In genomic region chr14:104689620-104690265, GRCh38 we compare ENCODE assay signal across 8 cellular contexts. TPM values are rescaled to one million over a fixed set of nuclear protein-coding genes. Genes with fewer than 3 reads are reported as not detected.
DNase-seq lines count a peak whose midpoint lies in the region; ATAC-seq and TF ChIP-seq lines count a peak whose summit lies in the region.

No MANE protein-coding gene starts in this region.

- H3K27ac Mint-ChIP-seq in natural killer cell treated with Interleukin-12 subunit alpha and Interleukin-12 subunit beta and Interleukin-15 and Interleukin-18, amount 100 ng/mL, for 72 hours: no peak overlapping the region

- TF ChIP-seq CTCF in Peyer's patch (IDR thresholded peaks at IDR 0.05): peak in 1 of 6 experiments; percentile 24

- DNase-seq in Peyer's patch: no peak
- DNase-seq in natural killer cell treated with Interleukin-12 subunit alpha and Interleukin-12 subunit beta and Interleukin-15 and Interleukin-18, amount 100 ng/mL, for 72 hours (ENCODE audit: low spot score): no peak
- DNase-seq in activated effector memory CD4-positive, alpha-beta T cell treated with anti-CD3 and anti-CD28 coated beads, Interleukin-2, amount 50 U/mL, for 16 hours: no peak
- no peak for DNase-seq in GM19238 (ENCODE audit: insufficient read length, low spot score)
- no peak for DNase-seq in NCI-H2227 treated with DMSO at 0.1 percent for 48 hours (lab: John Stamatoyannopoulos, UW)

- H3K36me3 ChIP-seq in Peyer's patch: no peaks in the 10 kb centered on the region
- no peaks in the 10 kb centered on the region for H3K36me3 ChIP-seq in endocrine pancreas (ENCODE audit: control insufficient read depth, insufficient read depth, low read length)

- H3K27me3 ChIP-seq in Peyer's patch (no peaks in the 10 kb centered on the region), endocrine pancreas (ENCODE audit: control insufficient read depth, insufficient read depth, low read length) (no peaks in the 10 kb centered on the region)

- H3K4me3 ChIP-seq in Peyer's patch (peak overlapping the region; percentile 91 to 100 (median 96)), endocrine pancreas (ENCODE audit: control insufficient read depth, insufficient read depth, low read length) (no peak overlapping the region)

- TF ChIP-seq POLR2A in Peyer's patch (IDR thresholded peaks at IDR 0.05): peak; percentile 48 to 51

- H3K4me3 Mint-ChIP-seq in natural killer cell treated with Interleukin-12 subunit alpha and Interleukin-12 subunit beta and Interleukin-15 and Interleukin-18, amount 100 ng/mL, for 72 hours: peak overlapping the region; percentile 22

- ATAC-seq in GM18502 (IDR thresholded peaks at IDR 0.05; ENCODE audit: poor library complexity, unreplicated experiment) (peak; percentile 27), HG02884 (IDR thresholded peaks at IDR 0.05; ENCODE audit: unreplicated experiment) (no peak)
- ATAC-seq in natural killer cell treated with Interleukin-12 subunit alpha and Interleukin-12 subunit beta and Interleukin-15 and Interleukin-18, amount 100 ng/mL, for 72 hours: peak; percentile 26 to 51

- H3K36me3 Mint-ChIP-seq in natural killer cell treated with Interleukin-12 subunit alpha and Interleukin-12 subunit beta and Interleukin-15 and Interleukin-18, amount 100 ng/mL, for 72 hours: no peaks in the 10 kb centered on the region

- H3K4me1 Mint-ChIP-seq in natural killer cell treated with Interleukin-12 subunit alpha and Interleukin-12 subunit beta and Interleukin-15 and Interleukin-18, amount 100 ng/mL, for 72 hours (ENCODE audit: low read depth in 2 of 2): peaks cover 15 to 22% of the 10 kb centered on the region in 2 donors

- peaks cover 0 to 2% of the 10 kb centered on the region in 2 donors for H3K27me3 Mint-ChIP-seq in natural killer cell treated with Interleukin-12 subunit alpha and Interleukin-12 subunit beta and Interleukin-15 and Interleukin-18, amount 100 ng/mL, for 72 hours

- peaks cover 13 to 71% (median 40%) of the 10 kb centered on the region in 4 donors for H3K4me1 ChIP-seq in Peyer's patch
- no peaks in the 10 kb centered on the region for H3K4me1 ChIP-seq in endocrine pancreas (ENCODE audit: control insufficient read depth, insufficient read depth, low read length)

- peak overlapping the region; percentile 86 to 98 (median 94) for H3K27ac ChIP-seq in Peyer's patch

- H3K9me3 ChIP-seq in Peyer's patch: no peaks in the 10 kb centered on the region
- H3K9me3 ChIP-seq in endocrine pancreas (ENCODE audit: control insufficient read depth, low read length): no peaks in the 10 kb centered on the region

- H3K9ac ChIP-seq in endocrine pancreas (ENCODE audit: control insufficient read depth, insufficient read depth, low read length): peak overlapping the region; percentile 42

- no peaks in the 10 kb centered on the region for H3K9me3 Mint-ChIP-seq in natural killer cell treated with Interleukin-12 subunit alpha and Interleukin-12 subunit beta and Interleukin-15 and Interleukin-18, amount 100 ng/mL, for 72 hours

RNA-seq across cellular contexts. Expression of gene INF2, which starts 0.3 kb away (rescaled TPM):
- total RNA-seq in Peyer's patch: 100 to 1,000 TPM; 137 to 287 (median 203) TPM
- total RNA-seq in natural killer cell treated with Interleukin-12 subunit alpha and Interleukin-12 subunit beta and Interleukin-15 and Interleukin-18, amount 100 ng/mL, for 72 hours: 10 to 100 TPM; 19.2 to 44.9 TPM

RNA-seq across cellular contexts. Expression of gene ADSS1, which starts 34.3 kb away (rescaled TPM):
- 10 to 100 TPM; 11.0 to 18.6 (median 17.1) TPM for total RNA-seq in Peyer's patch
- under 1 TPM; 0.50 to 0.61 TPM for total RNA-seq in natural killer cell treated with Interleukin-12 subunit alpha and Interleukin-12 subunit beta and Interleukin-15 and Interleukin-18, amount 100 ng/mL, for 72 hours

Comparison
In these comparisons a context has a peak if more than half of its experiments do, and no peak if none do; other contexts are left out.
1. RNA of gene ADSS1, which starts 34.3 kb away (total RNA-seq): 11.0 to 18.6 TPM in Peyer's patch; 0.50 to 0.61 TPM in natural killer cell treated with Interleukin-12 subunit alpha and Interleukin-12 subunit beta and Interleukin-15 and Interleukin-18, amount 100 ng/mL, for 72 hours; every median in the first group is over 4 times any median in the second.